In the genomic region with DNA sequence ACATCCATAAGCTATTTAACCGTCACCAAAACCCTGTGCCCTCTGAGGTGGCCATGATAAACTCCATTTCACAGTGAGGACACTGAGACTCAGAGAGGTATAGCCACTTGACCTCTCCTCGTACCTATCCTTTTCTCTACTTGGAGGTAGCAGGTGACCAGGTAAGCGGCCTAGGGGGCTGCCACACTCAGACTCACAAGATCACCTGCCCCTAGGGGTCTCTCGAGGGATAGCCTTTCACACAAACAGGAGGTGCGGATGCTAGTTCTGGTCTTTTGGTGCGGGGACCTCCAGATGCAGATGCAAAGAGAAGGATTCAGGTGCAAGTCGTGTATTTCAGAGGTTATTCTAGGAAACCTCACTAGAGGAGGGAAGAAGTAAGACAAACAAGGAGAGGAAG, we compare ENCODE assay signal across 21 cellular contexts. TPM values are rescaled to one million over a fixed set of nuclear protein-coding genes. Genes with fewer than 3 reads are reported as not detected.
DNase-seq lines count a peak whose midpoint lies in the region; ATAC-seq and TF ChIP-seq lines count a peak whose summit lies in the region.
"Had no signal": no experiment of that assay in that cellular context is flagged by ENCODE, and none has a peak within 500 bp of the region (broad histone marks: within the 10 kb centered on the region; RNA-seq: fewer than 3 reads in every experiment).

No MANE protein-coding gene starts in this region.

- H3K9ac ChIP-seq in SK-N-SH (no peak overlapping the region), OCI-LY1 (ENCODE audit: low read length) (no peak overlapping the region)

- TF ChIP-seq RAD21 in SK-N-SH (IDR thresholded peaks at IDR 0.05; ENCODE audit: low read length): no peak

- no peaks in the 10 kb centered on the region for H3K36me3 ChIP-seq in SK-N-SH (replicated peaks in 1 of 2; ENCODE audit: control insufficient read depth in 1 of 2, insufficient read depth in 2 of 2, low read length in 1 of 2)
- no peaks in the 10 kb centered on the region for H3K36me3 ChIP-seq in OCI-LY1 (ENCODE audit: insufficient read depth, low read length)
- no peaks in the 10 kb centered on the region for H3K36me3 ChIP-seq in CD8-positive, alpha-beta memory T cell (ENCODE audit: insufficient read depth, low read length)
- H3K36me3 ChIP-seq: SJCRH30 had no signal

- peaks cover 16% of the 10 kb centered on the region for H3K27me3 Mint-ChIP-seq in endothelial cell (ENCODE audit: unreplicated experiment)
- H3K27me3 Mint-ChIP-seq in activated naive CD8-positive, alpha-beta T cell treated with anti-CD3 and anti-CD28 coated beads, Interleukin-2, amount 50 U/mL, for 24 hours: no peaks in the 10 kb centered on the region
- H3K27me3 Mint-ChIP-seq in CD8-positive, alpha-beta memory T cell: peaks cover 16 to 47% of the 10 kb centered on the region in 2 donors

- H3F3A ChIP-seq in SK-N-SH (replicated peaks; ENCODE audit: insufficient read depth) (no peaks in the 10 kb centered on the region), OCI-LY1 (ENCODE audit: insufficient read depth, low read length) (no peaks in the 10 kb centered on the region)

- no peak overlapping the region for H3K4me3 ChIP-seq in SK-N-SH (ENCODE audit: low read depth in 2 of 2, low read length in 1 of 2)
- H3K4me3 ChIP-seq in OCI-LY1 (ENCODE audit: low read depth, low read length, poor library complexity, severe bottlenecking): no peak overlapping the region
- H3K4me3 ChIP-seq in CD8-positive, alpha-beta memory T cell (ENCODE audit: low read length): no peak overlapping the region
- H3K4me3 ChIP-seq in lower leg skin (ENCODE audit: low read depth, poor library complexity, severe bottlenecking): no peak overlapping the region
- H3K4me3 ChIP-seq: SJCRH30 had no signal

- H3K4me1 ChIP-seq in SK-N-SH (ENCODE audit: control insufficient read depth in 1 of 2, insufficient read depth in 2 of 2, low read depth in 1 of 2, low read length in 1 of 2) (no peaks in the 10 kb centered on the region), OCI-LY1 (ENCODE audit: insufficient read depth, low read length, severe bottlenecking) (no peaks in the 10 kb centered on the region)
- H3K4me1 ChIP-seq in CD8-positive, alpha-beta memory T cell (ENCODE audit: insufficient read depth, low read length): no peaks in the 10 kb centered on the region
- H3K4me1 ChIP-seq: SJCRH30 had no signal

- H3K79me2 ChIP-seq in SK-N-SH (ENCODE audit: insufficient read depth): no peaks in the 10 kb centered on the region
- H3K79me2 ChIP-seq in OCI-LY1 (ENCODE audit: insufficient read depth, low read length): no peaks in the 10 kb centered on the region

- H3K4me3 Mint-ChIP-seq in endothelial cell (ENCODE audit: unreplicated experiment): no peak overlapping the region
- no peak overlapping the region for H3K4me3 Mint-ChIP-seq in activated naive CD8-positive, alpha-beta T cell treated with anti-CD3 and anti-CD28 coated beads, Interleukin-2, amount 50 U/mL, for 24 hours
- no peak overlapping the region for H3K4me3 Mint-ChIP-seq in CD8-positive, alpha-beta memory T cell

- H3K27me3 ChIP-seq in SK-N-SH (ENCODE audit: insufficient read depth) (peaks cover 22% of the 10 kb centered on the region; the same call in 1 of the 2 replicates), OCI-LY1 (ENCODE audit: insufficient read depth, low read length) (peaks cover 3% of the 10 kb centered on the region; the same call in 1 of the 2 replicates)
- no peaks in the 10 kb centered on the region for H3K27me3 ChIP-seq in CD8-positive, alpha-beta memory T cell (ENCODE audit: insufficient read depth, low read length, poor library complexity, severe bottlenecking)
- H3K27me3 ChIP-seq: SJCRH30 had no signal

- H3K36me3 Mint-ChIP-seq in endothelial cell (ENCODE audit: low read depth, unreplicated experiment): peaks cover 10% of the 10 kb centered on the region
- no peaks in the 10 kb centered on the region for H3K36me3 Mint-ChIP-seq in activated naive CD8-positive, alpha-beta T cell treated with anti-CD3 and anti-CD28 coated beads, Interleukin-2, amount 50 U/mL, for 24 hours (ENCODE audit: low read depth)
- H3K36me3 Mint-ChIP-seq in CD8-positive, alpha-beta memory T cell: no peaks in the 10 kb centered on the region

- H3K4me1 Mint-ChIP-seq in endothelial cell (ENCODE audit: unreplicated experiment): peaks cover 17% of the 10 kb centered on the region
- H3K4me1 Mint-ChIP-seq in activated naive CD8-positive, alpha-beta T cell treated with anti-CD3 and anti-CD28 coated beads, Interleukin-2, amount 50 U/mL, for 24 hours: no peaks in the 10 kb centered on the region
- no peaks in the 10 kb centered on the region for H3K4me1 Mint-ChIP-seq in CD8-positive, alpha-beta memory T cell

- no peak overlapping the region for H3K27ac Mint-ChIP-seq in endothelial cell (ENCODE audit: unreplicated experiment)
- no peak overlapping the region for H3K27ac Mint-ChIP-seq in activated naive CD8-positive, alpha-beta T cell treated with anti-CD3 and anti-CD28 coated beads, Interleukin-2, amount 50 U/mL, for 24 hours
- no peak overlapping the region for H3K27ac Mint-ChIP-seq in CD8-positive, alpha-beta memory T cell

- H3K9me3 ChIP-seq in SK-N-SH (no peaks in the 10 kb centered on the region), OCI-LY1 (ENCODE audit: low read length) (no peaks in the 10 kb centered on the region)
- H3K9me3 ChIP-seq in CD8-positive, alpha-beta memory T cell (ENCODE audit: low read length): no peaks in the 10 kb centered on the region
- H3K9me3 ChIP-seq: SJCRH30 had no signal

- H3K9me3 Mint-ChIP-seq in endothelial cell (ENCODE audit: unreplicated experiment): peaks cover 14% of the 10 kb centered on the region
- no peaks in the 10 kb centered on the region for H3K9me3 Mint-ChIP-seq in activated naive CD8-positive, alpha-beta T cell treated with anti-CD3 and anti-CD28 coated beads, Interleukin-2, amount 50 U/mL, for 24 hours
- peaks cover 0 to 4% (median 0%) of the 10 kb centered on the region in 5 donors for H3K9me3 Mint-ChIP-seq in CD8-positive, alpha-beta memory T cell

- POLR2A ChIA-PET in SK-N-SH (lab: Yijun Ruan, JAX): no interaction called here
- POLR2A ChIA-PET in CD8-positive, alpha-beta memory T cell (lab: Charles Lee): no interaction called here

- H3K9me2 ChIP-seq in SK-N-SH (no peaks in the 10 kb centered on the region), OCI-LY1 (ENCODE audit: low read depth, low read length) (no peaks in the 10 kb centered on the region)

- H4K20me1 ChIP-seq in SK-N-SH (ENCODE audit: insufficient read depth) (no peaks in the 10 kb centered on the region), OCI-LY1 (ENCODE audit: insufficient read depth, low read length) (no peaks in the 10 kb centered on the region)

- no peak for ATAC-seq in SK-N-SH treated with all-trans-retinoic acid at 6 μM for 48 hours
- no peak for ATAC-seq in activated naive CD8-positive, alpha-beta T cell treated with anti-CD3 and anti-CD28 coated beads, Interleukin-2, amount 50 U/mL, for 24 hours

- H3K4me2 ChIP-seq in SK-N-SH: no peak overlapping the region
- no peak overlapping the region for H3K4me2 ChIP-seq in OCI-LY1 (ENCODE audit: low read length)

- DNase-seq in SK-N-SH: no peak
- DNase-seq in endothelial cell (ENCODE audit: low spot score): no peak
- no peak for DNase-seq in activated naive CD8-positive, alpha-beta T cell treated with anti-CD3 and anti-CD28 coated beads, Interleukin-2, amount 50 U/mL, for 24 hours
- DNase-seq in CD8-positive, alpha-beta memory T cell: no peak
- DNase-seq in lower leg skin (ENCODE audit: low spot score in 2 of 2): no peak
- DNase-seq in NAMALWA (ENCODE audit: low spot score): no peak
- DNase-seq: COR-L47, DMS153, GOT3, IMR-90, MV-4-11, NCI-H1436 treated with DMSO at 0.1 percent for 48 hours, NCI-H2081 treated with DMSO at 0.1 percent for 48 hours, NCI-H524, SJCRH30 had no signal

- CTCF ChIA-PET in SK-N-SH (lab: Yijun Ruan, JAX): interaction anchor here (0.6 to 1.4 kb wide), 3 partner anchors 19 to 740 kb away, joined by 3 read pairs; no protein-coding TSS in a partner anchor
- CTCF ChIA-PET in CD8-positive, alpha-beta memory T cell (lab: Charles Lee): no interaction called here

- 15% methylated on average over 7 of the region's 7 CpGs for WGBS in SK-N-SH (ENCODE audit: low lambda C conversion rate)
- WGBS in lower leg skin, 2 donors: 63 to 69% methylated on average over 7 of the region's 7 CpGs

- H2AFZ ChIP-seq in SK-N-SH (ENCODE audit: low read depth): no peak overlapping the region
- no peak overlapping the region for H2AFZ ChIP-seq in OCI-LY1 (ENCODE audit: low read length)

- no peak overlapping the region for H3K27ac ChIP-seq in SK-N-SH (ENCODE audit: low read depth in 2 of 2, low read length in 1 of 2)
- no peak overlapping the region for H3K27ac ChIP-seq in OCI-LY1 (ENCODE audit: low read depth, low read length, poor library complexity, severe bottlenecking)
- H3K27ac ChIP-seq in CD8-positive, alpha-beta memory T cell (ENCODE audit: low read depth, low read length): no peak overlapping the region
- H3K27ac ChIP-seq: 22Rv1, C4-2B, RWPE1, SJCRH30 had no signal

- intact Hi-C loops in lower leg skin (cut with DNase I; ENCODE audit: low total_unique reads): no loop called here

- TF ChIP-seq EP300 in SK-N-SH (IDR thresholded peaks at IDR 0.05; ENCODE audit: borderline replicate concordance in 1 of 2, low read depth in 1 of 2, low read length in 1 of 2): no peak

- peak; percentile 15; the same call in 1 of the 2 replicates for TF ChIP-seq CTCF in SK-N-SH (IDR thresholded peaks at IDR 0.05)
- TF ChIP-seq CTCF in OCI-LY1 (IDR thresholded peaks at IDR 0.05; ENCODE audit: low read length): peak; percentile 10; the same call in 1 of the 2 replicates
- TF ChIP-seq CTCF in endothelial cell (IDR thresholded peaks at IDR 0.05; ENCODE audit: unreplicated experiment): peak; percentile 28
- TF ChIP-seq CTCF in lower leg skin (IDR thresholded peaks at IDR 0.05): no peak

- no peak for TF ChIP-seq POLR2A in lower leg skin (IDR thresholded peaks at IDR 0.05)

RNA-seq across cellular contexts. Expression of a gene that starts 14.6 kb away (rescaled TPM):
- polyA plus RNA-seq in SK-N-SH (2012; rRNA removed): not detected in 2 replicates
- not detected in 2 replicates for polyA plus RNA-seq in SK-N-SH (2012; cell fraction: cytosol; rRNA removed)
- not detected in 2 replicates for polyA plus RNA-seq in SK-N-SH (2012; cell fraction: nucleus; rRNA removed)
- not detected for total RNA-seq in endothelial cell (ENCODE audit: unreplicated experiment)
- not detected for total RNA-seq in CD8-positive, alpha-beta memory T cell
- not detected for polyA plus RNA-seq in CD8-positive, alpha-beta memory T cell
- total RNA-seq in lower leg skin: not detected
- total RNA-seq: IMR-90, LHCN-M2, SJCRH30 had no signal
- polyA plus RNA-seq: IMR-90 had no signal

RNA-seq across cellular contexts. Expression of a gene that starts 17.6 kb away (rescaled TPM):
- polyA plus RNA-seq in SK-N-SH (2012; rRNA removed): not detected in 2 replicates
- not detected in 2 replicates for polyA plus RNA-seq in SK-N-SH (2012; cell fraction: cytosol; rRNA removed)
- polyA plus RNA-seq in SK-N-SH (2012; cell fraction: nucleus; rRNA removed): 0.04 TPM in 1 of 2 replicates, not detected in the other
- total RNA-seq in endothelial cell (ENCODE audit: unreplicated experiment) (not detected), lower leg skin (not detected)
- total RNA-seq in CD8-positive, alpha-beta memory T cell: not detected
- polyA plus RNA-seq in CD8-positive, alpha-beta memory T cell: not detected
- total RNA-seq: IMR-90, LHCN-M2, SJCRH30 had no signal
- polyA plus RNA-seq: IMR-90 had no signal

RNA-seq across cellular contexts. Expression of a gene that starts 39.7 kb away (rescaled TPM):
- polyA plus RNA-seq in SK-N-SH (2012; rRNA removed): not detected in 2 replicates
- not detected in 2 replicates for polyA plus RNA-seq in SK-N-SH (2012; cell fraction: cytosol; rRNA removed)
- not detected in 2 replicates for polyA plus RNA-seq in SK-N-SH (2012; cell fraction: nucleus; rRNA removed)
- total RNA-seq in endothelial cell (ENCODE audit: unreplicated experiment): not detected
- total RNA-seq in CD8-positive, alpha-beta memory T cell: not detected
- not detected for polyA plus RNA-seq in CD8-positive, alpha-beta memory T cell
- not detected for total RNA-seq in lower leg skin
- total RNA-seq: IMR-90, LHCN-M2, SJCRH30 had no signal
- polyA plus RNA-seq: IMR-90 had no signal

RNA-seq across cellular contexts. Expression of a gene that starts 46.0 kb away (rescaled TPM):
- not detected in 2 replicates for polyA plus RNA-seq in SK-N-SH (2012; rRNA removed)
- not detected in 2 replicates for polyA plus RNA-seq in SK-N-SH (2012; cell fraction: cytosol; rRNA removed)
- polyA plus RNA-seq in SK-N-SH (2012; cell fraction: nucleus; rRNA removed): not detected in 2 replicates
- total RNA-seq in endothelial cell (ENCODE audit: unreplicated experiment) (not detected), lower leg skin (not detected)
- total RNA-seq in CD8-positive, alpha-beta memory T cell: not detected
- not detected for polyA plus RNA-seq in CD8-positive, alpha-beta memory T cell
- total RNA-seq: IMR-90, LHCN-M2, SJCRH30 had no signal
- polyA plus RNA-seq: IMR-90 had no signal

Comparison
In these comparisons a context has a peak if more than half of its experiments do, and no peak if none do; other contexts are left out.
1. CTCF ChIP-seq: peak in SK-N-SH (single experiment), OCI-LY1 (single experiment) and endothelial cell (single experiment); none in lower leg skin (0 of 3).